1 cellular context compared by ENCODE assay signal in genomic region chr15:22980189-22981136, GRCh38.
TF ChIP-seq lines count a peak whose summit lies in the region.

CYFIP1 (minus strand) TSS chr15:22980368; CDS start chr15:22947285, 33,083 bp downstream.

TF ChIP-seq in HepG2, 621 proteins besides CTCF, POLR2A, EP300 and RAD21 (continued from another document and continues in another):
- TF ChIP-seq PATZ1 (CRISPR knock-in tag; IDR thresholded peaks at IDR 0.05) (peak; percentile 54), FLYWCH1 (CRISPR knock-in tag; IDR thresholded peaks at IDR 0.05) (no peak), ZNF564 (CRISPR knock-in tag; IDR thresholded peaks at IDR 0.05) (peak; percentile 70; the same call in 1 of the 2 replicates), CC2D1A (CRISPR knock-in tag; IDR thresholded peaks at IDR 0.05) (no peak), NR2C2 (CRISPR knock-in tag; IDR thresholded peaks at IDR 0.05; ENCODE audit: borderline replicate concordance) (no peak), ZFP37 (CRISPR knock-in tag; IDR thresholded peaks at IDR 0.05; ENCODE audit: borderline replicate concordance) (no peak), SNAPC2 (CRISPR knock-in tag; IDR thresholded peaks at IDR 0.05) (no peak), FOXP4 (CRISPR knock-in tag; IDR thresholded peaks at IDR 0.05) (no peak), RNF219 (CRISPR knock-in tag; IDR thresholded peaks at IDR 0.05) (no peak), TFDP2 (CRISPR knock-in tag; IDR thresholded peaks at IDR 0.05) (no peak), SIN3B (IDR thresholded peaks at IDR 0.05; ENCODE audit: low read length) (no peak), ZNF766 (CRISPR knock-in tag; IDR thresholded peaks at IDR 0.05; ENCODE audit: borderline replicate concordance) (no peak), SRSF4 (IDR thresholded peaks at IDR 0.05; ENCODE audit: low read depth, low read length, poor library complexity, severe bottlenecking) (no peak), ESRRA (CRISPR knock-in tag; IDR thresholded peaks at IDR 0.05; ENCODE audit: low read depth) (no peak), TERF1 (CRISPR knock-in tag; IDR thresholded peaks at IDR 0.05) (peak; percentile 78; the same call in 1 of the 2 replicates), NCOA2 (CRISPR knock-in tag; IDR thresholded peaks at IDR 0.05) (no peak), ZNF761 (CRISPR knock-in tag; conservative IDR thresholded peaks at IDR 0.05) (no peak), U2AF1 (optimal IDR thresholded peaks at IDR 0.05; ENCODE audit: low read depth, low read length) (no peak), TBP (CRISPR knock-in tag; IDR thresholded peaks at IDR 0.05) (no peak), SIX4 (CRISPR knock-in tag; IDR thresholded peaks at IDR 0.05) (no peak), NR2F1 (CRISPR knock-in tag; IDR thresholded peaks at IDR 0.05) (no peak), DR1 (CRISPR knock-in tag; IDR thresholded peaks at IDR 0.05) (no peak), KAT8 (CRISPR knock-in tag; IDR thresholded peaks at IDR 0.05) (0 out of 2 replicates have a peak, but pooled peaks have one; percentile 37), MZF1 (CRISPR knock-in tag; IDR thresholded peaks at IDR 0.05; ENCODE audit: borderline replicate concordance) (no peak), SPEN (CRISPR knock-in tag; IDR thresholded peaks at IDR 0.05; ENCODE audit: low read depth) (0 out of 2 replicates have a peak, but pooled peaks have one; percentile 20), PHB2 (IDR thresholded peaks at IDR 0.05; ENCODE audit: partially characterized antibody) (no peak), ZNF609 (CRISPR knock-in tag; IDR thresholded peaks at IDR 0.05; ENCODE audit: borderline replicate concordance) (no peak), HOXA3 (CRISPR knock-in tag; IDR thresholded peaks at IDR 0.05) (peak; percentile 27; the same call in 1 of the 2 replicates), KLF6 (CRISPR knock-in tag; IDR thresholded peaks at IDR 0.05) (0 out of 2 replicates have a peak, but pooled peaks have one; percentile 19), GZF1 (CRISPR knock-in tag; IDR thresholded peaks at IDR 0.05) (no peak), ZBTB43 (CRISPR knock-in tag; conservative IDR thresholded peaks at IDR 0.05) (0 out of 2 replicates have a peak, but pooled peaks have one; percentile 40), SMYD3 (CRISPR knock-in tag; IDR thresholded peaks at IDR 0.05) (no peak), KDM5B (CRISPR knock-in tag; IDR thresholded peaks at IDR 0.05; ENCODE audit: borderline replicate concordance) (peak; percentile 66; the same call in 1 of the 2 replicates), ZNF282 (IDR thresholded peaks at IDR 0.05; ENCODE audit: partially characterized antibody) (no peak), KMT2A (CRISPR knock-in tag; IDR thresholded peaks at IDR 0.05) (no peak), ZNF567 (CRISPR knock-in tag; IDR thresholded peaks at IDR 0.05; ENCODE audit: borderline replicate concordance) (no peak), ZNF441 (CRISPR knock-in tag; IDR thresholded peaks at IDR 0.05; ENCODE audit: borderline replicate concordance) (0 out of 2 replicates have a peak, but pooled peaks have one; percentile 12), YEATS4 (CRISPR knock-in tag; IDR thresholded peaks at IDR 0.05; ENCODE audit: borderline replicate concordance) (peak; percentile 61), THAP11 (CRISPR knock-in tag; IDR thresholded peaks at IDR 0.05) (no peak; the same call in 1 of the 2 replicates), ZMAT3 (CRISPR knock-in tag; conservative IDR thresholded peaks at IDR 0.05) (no peak), RBM22 (optimal IDR thresholded peaks at IDR 0.05; ENCODE audit: low read length) (no peak), ATF7 (IDR thresholded peaks at IDR 0.05) (no peak), ATF7 (CRISPR knock-in tag; IDR thresholded peaks at IDR 0.05) (no peak), CENPX (CRISPR knock-in tag; IDR thresholded peaks at IDR 0.05) (no peak), CBFB (CRISPR knock-in tag; IDR thresholded peaks at IDR 0.05) (no peak), PHF5A (CRISPR knock-in tag; IDR thresholded peaks at IDR 0.05; ENCODE audit: low read depth, unreplicated experiment) (no peak), ATF6 (CRISPR knock-in tag; conservative IDR thresholded peaks at IDR 0.05) (no peak), SRY (CRISPR knock-in tag; IDR thresholded peaks at IDR 0.05) (no peak), JUN (CRISPR knock-in tag; IDR thresholded peaks at IDR 0.05) (no peak), RFX5 (IDR thresholded peaks at IDR 0.05; ENCODE audit: low read depth, low read length) (no peak), ZNF746 (CRISPR knock-in tag; IDR thresholded peaks at IDR 0.05) (no peak), ZNF367 (CRISPR knock-in tag; IDR thresholded peaks at IDR 0.05; ENCODE audit: borderline replicate concordance) (no peak), TIGD3 (CRISPR knock-in tag; IDR thresholded peaks at IDR 0.05; ENCODE audit: borderline replicate concordance) (no peak), MEF2D (CRISPR knock-in tag; IDR thresholded peaks at IDR 0.05) (no peak)
